Comparison of ENCODE assay signal across 20 cellular contexts in the genomic region with DNA sequence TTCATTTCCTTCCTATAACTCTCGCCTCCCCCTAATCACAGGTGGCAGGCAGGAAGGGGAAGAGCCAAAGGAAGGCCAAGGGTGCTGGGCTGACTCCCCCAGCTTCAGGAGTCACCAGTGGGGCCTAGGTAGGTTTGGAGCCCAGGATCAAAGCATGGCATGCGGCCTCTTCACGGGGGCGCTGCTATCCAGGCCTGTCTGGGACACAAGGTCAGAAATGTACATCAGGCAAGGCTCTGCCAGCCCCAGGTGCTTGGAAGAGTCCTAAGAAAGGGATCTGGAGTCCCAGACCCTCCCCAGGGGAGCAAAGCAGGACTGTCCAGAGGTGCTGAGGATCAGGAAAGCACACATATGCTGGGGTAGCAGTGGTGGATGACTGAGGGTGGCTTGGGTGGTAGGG. TPM values are rescaled to one million over a fixed set of nuclear protein-coding genes. Genes with fewer than 3 reads are reported as not detected.
DNase-seq lines count a peak whose midpoint lies in the region; ATAC-seq, FAIRE-seq and TF ChIP-seq lines count a peak whose summit lies in the region.
"Had no signal": no experiment of that assay in that cellular context is flagged by ENCODE, and none has a peak within 500 bp of the region (broad histone marks: within the 10 kb centered on the region; RNA-seq: fewer than 3 reads in every experiment).

No MANE protein-coding gene starts in this region.

- H3K4me1 ChIP-seq in H9 (ENCODE audit: insufficient read depth, low read length) (no peaks in the 10 kb centered on the region), H1 (replicated peaks in 1 of 4; ENCODE audit: control insufficient read depth in 3 of 4, insufficient read depth in 4 of 4, low read length in 3 of 4) (peaks cover 0 to 8% (median 5%) of the 10 kb centered on the region in 4 experiments; a peak in 5 of 7 replicates), PC-3 (ENCODE audit: insufficient read depth, low read length) (peaks cover 14% of the 10 kb centered on the region)
- H3K4me1 ChIP-seq: colonic mucosa had no signal

- no peak overlapping the region for H2BK5ac ChIP-seq in H9 (ENCODE audit: insufficient read length, low read length)
- H2BK5ac ChIP-seq in H1 (ENCODE audit: low read depth, low read length), result peak overlapping the region; percentile 30; the same call in 1 of the 2 replicates

- H2BK15ac ChIP-seq in H9 (ENCODE audit: low read depth, low read length), result no peak overlapping the region
- no peak overlapping the region for H2BK15ac ChIP-seq in H1 (ENCODE audit: low read length)

- H2AFZ ChIP-seq in H9 (ENCODE audit: low read length) (no peak overlapping the region), H1 (ENCODE audit: low read length) (no peak overlapping the region), PC-3 (ENCODE audit: low read length) (no peak overlapping the region)

- H3K9ac ChIP-seq in H9 (ENCODE audit: extremely low read depth, insufficient read length, low read length), result no peak overlapping the region
- no peak overlapping the region for H3K9ac ChIP-seq in H1 (replicated peaks in 1 of 4; ENCODE audit: extremely low read depth in 1 of 4, low read depth in 3 of 4, low read length in 3 of 4)
- H3K9ac ChIP-seq in PC-3 (ENCODE audit: low read length), result no peak overlapping the region

- H3K79me2 ChIP-seq in H9 (ENCODE audit: insufficient read depth, low read length) (no peaks in the 10 kb centered on the region), H1 (ENCODE audit: control insufficient read depth in 1 of 2, insufficient read depth in 2 of 2, low read length in 2 of 2) (no peaks in the 10 kb centered on the region), PC-3 (ENCODE audit: low read length) (no peaks in the 10 kb centered on the region)

- H3K27me3 ChIP-seq in H9 (ENCODE audit: insufficient read depth, low read length) (no peaks in the 10 kb centered on the region), H1 (replicated peaks in 1 of 4; ENCODE audit: control insufficient read depth in 3 of 4, extremely low read depth in 1 of 4, insufficient read depth in 3 of 4, low read length in 3 of 4) (no peaks in the 10 kb centered on the region), PC-3 (ENCODE audit: low read length) (no peaks in the 10 kb centered on the region)
- H3K27me3 ChIP-seq: colonic mucosa, transverse colon had no signal

- H3K18ac ChIP-seq in H9 (ENCODE audit: insufficient read length, low read depth, low read length) (no peak overlapping the region), H1 (ENCODE audit: extremely low read depth, low read length) (no peak overlapping the region)

- H4K5ac ChIP-seq in H9 (ENCODE audit: insufficient read length, low read depth, low read length), result no peak overlapping the region
- H4K5ac ChIP-seq in H1 (ENCODE audit: insufficient read length, low read depth, low read length), result no peak overlapping the region

- TF ChIP-seq EP300 in H1 (IDR thresholded peaks at IDR 0.05; ENCODE audit: borderline replicate concordance in 1 of 2, low read depth in 2 of 2, low read length in 2 of 2), result no peak

- peaks cover 56% of the 10 kb centered on the region for H3K4me1 Mint-ChIP-seq in activated naive CD4-positive, alpha-beta T cell treated with anti-CD3 and anti-CD28 coated beads, Interleukin-2, amount 10 ng/mL, durations not matched to agents 7 days and 5 days
- peaks cover 16 to 17% of the 10 kb centered on the region in 2 experiments for H3K4me1 Mint-ChIP-seq in H9
- H3K4me1 Mint-ChIP-seq in stimulated activated naive B cell treated with anti-CD40 and anti-IgM and Interleukin-4, amounts not matched to agents 10 μg/mL and 1 μg/mL and 100 μg/mL, for 72 hours, result peaks cover 32 to 34% of the 10 kb centered on the region in 2 donors

- no peak overlapping the region for H3K4me3 Mint-ChIP-seq in activated naive CD4-positive, alpha-beta T cell treated with anti-CD3 and anti-CD28 coated beads, Interleukin-2, amount 10 ng/mL, durations not matched to agents 7 days and 5 days
- H3K4me3 Mint-ChIP-seq in H9, result no peak overlapping the region
- H3K4me3 Mint-ChIP-seq in stimulated activated naive B cell treated with anti-CD40 and anti-IgM and Interleukin-4, amounts not matched to agents 10 μg/mL and 1 μg/mL and 100 μg/mL, for 72 hours, result no peak overlapping the region

- no peak overlapping the region for H3T11ph ChIP-seq in H9 (ENCODE audit: low read length)

- H3K4me2 ChIP-seq in H9 (ENCODE audit: insufficient read depth, insufficient read length, low read length) (no peak overlapping the region), H1 (ENCODE audit: insufficient read depth in 1 of 2, low read depth in 2 of 2, low read length in 2 of 2) (no peak overlapping the region), PC-3 (ENCODE audit: low read length) (no peak overlapping the region)

- peaks cover 13% of the 10 kb centered on the region for H3K27me3 Mint-ChIP-seq in activated naive CD4-positive, alpha-beta T cell treated with anti-CD3 and anti-CD28 coated beads, Interleukin-2, amount 10 ng/mL, durations not matched to agents 7 days and 5 days
- H3K27me3 Mint-ChIP-seq in H9 (ENCODE audit: low read depth), result no peaks in the 10 kb centered on the region
- peaks cover 0 to 7% of the 10 kb centered on the region in 2 donors for H3K27me3 Mint-ChIP-seq in stimulated activated naive B cell treated with anti-CD40 and anti-IgM and Interleukin-4, amounts not matched to agents 10 μg/mL and 1 μg/mL and 100 μg/mL, for 72 hours

- DNase-seq in activated naive CD4-positive, alpha-beta T cell treated with anti-CD3 and anti-CD28 coated beads, Interleukin-2, amount 10 ng/mL, durations not matched to agents 7 days and 5 days, result peak; percentile 18
- no peak for DNase-seq in activated naive CD4-positive, alpha-beta T cell (lab: John Stamatoyannopoulos, UW)
- DNase-seq in H9 (no peak), H1 (ENCODE audit: low read depth in 1 of 2, low spot score in 2 of 2) (no peak), cerebellar nuclear complex (lab: John Stamatoyannopoulos, UW) (no peak), PC-3 (no peak)
- DNase-seq in stimulated activated naive B cell treated with anti-CD40 and anti-IgM and Interleukin-4, amounts not matched to agents 10 μg/mL and 1 μg/mL and 100 μg/mL, for 72 hours, result no peak
- DNase-seq: colonic mucosa, foreskin melanocyte, H7, KG1, NCI-H1105, NCI-H2107, NCI-H524 treated with DMSO at 0.1 percent for 48 hours, SW 1271, transverse colon had no signal

- H3K9me3 Mint-ChIP-seq in activated naive CD4-positive, alpha-beta T cell treated with anti-CD3 and anti-CD28 coated beads, Interleukin-2, amount 10 ng/mL, durations not matched to agents 7 days and 5 days, result no peaks in the 10 kb centered on the region
- H3K9me3 Mint-ChIP-seq in H9, result no peaks in the 10 kb centered on the region
- no peaks in the 10 kb centered on the region for H3K9me3 Mint-ChIP-seq in stimulated activated naive B cell treated with anti-CD40 and anti-IgM and Interleukin-4, amounts not matched to agents 10 μg/mL and 1 μg/mL and 100 μg/mL, for 72 hours

- H3K23ac ChIP-seq in H9 (ENCODE audit: insufficient read length, low read depth, low read length) (no peak overlapping the region), H1 (ENCODE audit: insufficient read length) (no peak overlapping the region)

- TF ChIP-seq CTCF in H9 (conservative IDR thresholded peaks at IDR 0.05) (no peak), H1 (IDR thresholded peaks at IDR 0.05; ENCODE audit: control extremely low read depth in 1 of 3, insufficient read depth in 1 of 3, low read depth in 1 of 3, low read length in 3 of 3) (no peak), PC-3 (conservative IDR thresholded peaks at IDR 0.05; ENCODE audit: low read depth, low read length) (no peak)

- FAIRE-seq in H1 (lab: Jason Lieb, UNC), result no peak

- no peak overlapping the region for H2AK5ac ChIP-seq in H9 (ENCODE audit: insufficient read length, low read length)
- H2AK5ac ChIP-seq in H1 (ENCODE audit: low read depth, low read length), result no peak overlapping the region

- H3K4ac ChIP-seq in H9 (ENCODE audit: low read depth, low read length) (no peak overlapping the region), H1 (replicated peaks; ENCODE audit: insufficient read length, low read depth, low read length) (no peak overlapping the region)

- H3K9me2 ChIP-seq in PC-3 (replicated peaks; ENCODE audit: low read length), result no peaks in the 10 kb centered on the region

- ATAC-seq in stimulated activated naive B cell treated with anti-CD40 and anti-IgM and Interleukin-4, amounts not matched to agents 10 μg/mL and 1 μg/mL and 100 μg/mL, for 72 hours (replicated peaks), result no peak
- ATAC-seq in HG03196 (IDR thresholded peaks at IDR 0.05; ENCODE audit: unreplicated experiment), result no peak
- ATAC-seq in PC-3, result no peak
- ATAC-seq: Right ventricle myocardium inferior had no signal

- H3K36me3 Mint-ChIP-seq in activated naive CD4-positive, alpha-beta T cell treated with anti-CD3 and anti-CD28 coated beads, Interleukin-2, amount 10 ng/mL, durations not matched to agents 7 days and 5 days, result peaks cover 30% of the 10 kb centered on the region
- peaks cover 17 to 34% (median 22%) of the 10 kb centered on the region in 3 experiments for H3K36me3 Mint-ChIP-seq in H9 (ENCODE audit: insufficient read depth in 1 of 3, low read depth in 3 of 3)
- peaks cover 10 to 37% of the 10 kb centered on the region in 2 donors for H3K36me3 Mint-ChIP-seq in stimulated activated naive B cell treated with anti-CD40 and anti-IgM and Interleukin-4, amounts not matched to agents 10 μg/mL and 1 μg/mL and 100 μg/mL, for 72 hours

- TF ChIP-seq RAD21 in H1 (IDR thresholded peaks at IDR 0.05 in 1 of 2, conservative IDR thresholded peaks at IDR 0.05 in 1 of 2; ENCODE audit: low read depth in 2 of 2, low read length in 2 of 2), result no peak

- TF ChIP-seq POLR2A in H1 (IDR thresholded peaks at IDR 0.05; ENCODE audit: control extremely low read depth in 1 of 2, low read depth in 2 of 2, low read length in 2 of 2), result no peak

- H4K8ac ChIP-seq in H9 (replicated peaks; ENCODE audit: insufficient read length, low read depth, low read length) (no peak overlapping the region), H1 (ENCODE audit: extremely low read depth, insufficient read depth, low read length) (no peak overlapping the region)

- no peak overlapping the region for H2BK20ac ChIP-seq in H9 (ENCODE audit: low read depth, low read length, poor library complexity, severe bottlenecking)
- H2BK20ac ChIP-seq in H1 (ENCODE audit: low read length), result no peak overlapping the region

- H4K20me1 ChIP-seq in H9 (ENCODE audit: control insufficient read depth, insufficient read depth, insufficient read length), result no peaks in the 10 kb centered on the region
- peaks cover 0 to 4% of the 10 kb centered on the region in 2 experiments for H4K20me1 ChIP-seq in H1 (replicated peaks in 1 of 2; ENCODE audit: control insufficient read depth in 1 of 2, insufficient read depth in 2 of 2, low read length in 2 of 2)
- no peaks in the 10 kb centered on the region for H4K20me1 ChIP-seq in PC-3 (ENCODE audit: low read length)

- H3K4me3 ChIP-seq in H1 (ENCODE audit: extremely low read depth in 1 of 4, insufficient read depth in 2 of 4, low read depth in 3 of 4, low read length in 4 of 4), result no peak overlapping the region
- no peak overlapping the region for H3K4me3 ChIP-seq in PC-3 (ENCODE audit: low read length)
- H3K4me3 ChIP-seq: colonic mucosa, transverse colon had no signal

- H3K23me2 ChIP-seq in H9 (ENCODE audit: insufficient read length, low read depth, low read length, poor library complexity, severe bottlenecking) (no peaks in the 10 kb centered on the region), H1 (ENCODE audit: low read depth, low read length) (no peaks in the 10 kb centered on the region)

- CTCF ChIA-PET in activated naive CD4-positive, alpha-beta T cell treated with anti-CD3 and anti-CD28 coated beads, Interleukin-2, amount 10 ng/mL, durations not matched to agents 7 days and 5 days (lab: Charles Lee), result no interaction called here
- CTCF ChIA-PET in H1 (lab: Charles Lee; ENCODE audit: partially characterized antibody), result interaction anchor here (1.4 to 3.1 kb wide), 6 partner anchors 12 to 65 kb away, joined by 3 to 12 read pairs (median 6); no protein-coding TSS in a partner anchor
- CTCF ChIA-PET in PC-3 (lab: Charles Lee), result no interaction called here

- peaks cover 8 to 25% (median 21%) of the 10 kb centered on the region in 4 experiments; a peak in 7 of 8 replicates for H3K36me3 ChIP-seq in H1 (ENCODE audit: control insufficient read depth in 2 of 4, insufficient read depth in 4 of 4, low read length in 3 of 4)
- H3K36me3 ChIP-seq in PC-3 (ENCODE audit: low read depth, low read length), result peaks cover 27% of the 10 kb centered on the region

- WGBS in H9 (ENCODE audit: extremely low coverage, insufficient read length, low lambda C conversion rate), result no CpG with 5 or more reads among the region's 4 CpGs
- WGBS in H1 (ENCODE audit: extremely low coverage in 1 of 2, insufficient coverage in 1 of 2, insufficient read length in 1 of 2, insufficient replicate concordance in 2 of 2, low coverage in 1 of 2, low lambda C conversion rate in 2 of 2, missing lambda C conversion rate in 1 of 2), 2 experiments, result 92% methylated on average over 4 of the region's 4 CpGs; no CpG with 5 or more reads in 1 of the 2 experiments

- no TSS peak for BruUV-seq in PC-3 (replicated peaks; lab: Mats Ljungman, UMichigan)

- POLR2A ChIA-PET in H1 (lab: Charles Lee; ENCODE audit: partially characterized antibody), result interaction anchor here (1.2 to 2.3 kb wide), 3 partner anchors 10 to 21 kb away, joined by 3 to 8 read pairs (median 5); partner anchors contain the start of genes MTCH1 and PI16
- POLR2A ChIA-PET in PC-3 (lab: Charles Lee; ENCODE audit: unreplicated experiment), result no interaction called here

- H3K9me3 ChIP-seq in H9 (ENCODE audit: control insufficient read depth, low read depth, low read length) (no peaks in the 10 kb centered on the region), H1 (ENCODE audit: insufficient read depth in 2 of 2, low read depth in 1 of 2, low read length in 1 of 2) (no peaks in the 10 kb centered on the region), PC-3 (ENCODE audit: low read length) (no peaks in the 10 kb centered on the region)
- H3K9me3 ChIP-seq: colonic mucosa, transverse colon had no signal

- H3K56ac ChIP-seq in H9 (ENCODE audit: insufficient read length, low read depth, low read length) (no peak overlapping the region), H1 (replicated peaks; ENCODE audit: insufficient read length, low read depth, low read length) (no peak overlapping the region)

- no peak overlapping the region for H3K14ac ChIP-seq in H9 (ENCODE audit: insufficient read depth, low read length)
- no peak overlapping the region for H3K14ac ChIP-seq in H1 (ENCODE audit: insufficient read length)

- intact Hi-C loops in PC-3 (cut with micrococcal nuclease), result no loop called here

- H3K79me1 ChIP-seq in H9 (ENCODE audit: insufficient read depth, low read depth, low read length, poor library complexity, severe bottlenecking), result no peaks in the 10 kb centered on the region
- H3K79me1 ChIP-seq in H1 (ENCODE audit: low read depth, low read length), result no peaks in the 10 kb centered on the region

- H3K27ac ChIP-seq in H9 (ENCODE audit: insufficient read length, low read depth, low read length) (no peak overlapping the region), H1 (ENCODE audit: low read depth, low read length) (no peak overlapping the region), PC-3 (ENCODE audit: low read length) (no peak overlapping the region)
- H3K27ac ChIP-seq: colonic mucosa, epithelial cell of prostate, transverse colon, VCaP had no signal

- H2BK12ac ChIP-seq in H9 (ENCODE audit: insufficient read length, low read depth, low read length) (no peak overlapping the region), H1 (ENCODE audit: low read depth, low read length) (no peak overlapping the region)

- H4K91ac ChIP-seq in H9 (ENCODE audit: insufficient read length, low read depth, low read length) (no peak overlapping the region), H1 (replicated peaks; ENCODE audit: insufficient read length, low read length) (no peak overlapping the region)

- H3K27ac Mint-ChIP-seq in activated naive CD4-positive, alpha-beta T cell treated with anti-CD3 and anti-CD28 coated beads, Interleukin-2, amount 10 ng/mL, durations not matched to agents 7 days and 5 days, result peak overlapping the region; percentile 9
- peak overlapping the region in 2 of 3 experiments; percentile 8 to 75; a peak in 4 of 7 replicates for H3K27ac Mint-ChIP-seq in H9
- H3K27ac Mint-ChIP-seq in stimulated activated naive B cell treated with anti-CD40 and anti-IgM and Interleukin-4, amounts not matched to agents 10 μg/mL and 1 μg/mL and 100 μg/mL, for 72 hours, result peak overlapping the region; percentile 51

- no peaks in the 10 kb centered on the region for H3F3A ChIP-seq in PC-3 (ENCODE audit: low read length, unreplicated experiment)

- H2BK120ac ChIP-seq in H9 (ENCODE audit: low read depth, low read length, poor library complexity, severe bottlenecking) (no peak overlapping the region), H1 (replicated peaks; ENCODE audit: low read depth, low read length) (no peak overlapping the region)

RNA-seq across cellular contexts. Expression of gene PI16, which starts 10.4 kb away (rescaled TPM):
- total RNA-seq in H9 (2021) (not detected in 2 replicates), PC-3 (2014; rRNA removed) (0.07 TPM in 1 of 2 replicates, not detected in the other)
- not detected in 2 replicates for total RNA-seq in H1 (2021; fragmentation: NEBNext Ultra II Directional; extraction: Animal tissue kit (Norgen Biotek cat#: 25700))
- 0.05 and 0.06 TPM in 2 replicates for polyA plus RNA-seq in H1 (2011; rRNA removed)
- polyA plus RNA-seq in H1 (2011; cell fraction: cytosol; rRNA removed), result 0.12 TPM
- polyA plus RNA-seq in H1 (2011; cell fraction: nucleus; rRNA removed), result 0.27 TPM
- not detected in 4 replicates for polyA plus RNA-seq in H1 (2012, experiment 1 of 2)
- polyA plus RNA-seq in H1 (2012, experiment 2 of 2), result 0.08 TPM
- polyA plus RNA-seq in H1 (2013, experiment 1 of 2), result not detected
- polyA plus RNA-seq in H1 (2013, experiment 2 of 2), result not detected
- polyA minus RNA-seq in H1 (2011; rRNA and poly(A)+ RNA removed), result not detected in 2 replicates
- polyA minus RNA-seq in H1 (2011; cell fraction: cytosol; rRNA and poly(A)+ RNA removed), result not detected
- polyA minus RNA-seq in H1 (2011; cell fraction: nucleus; rRNA and poly(A)+ RNA removed), result not detected
- total RNA-seq: H7 had no signal

RNA-seq across cellular contexts. Expression of gene MTCH1, which starts 21.1 kb away (rescaled TPM):
- total RNA-seq in H9 (2021) (200 and 205 TPM in 2 replicates), PC-3 (2014; rRNA removed) (253 and 264 TPM in 2 replicates)
- total RNA-seq in H1 (2021; fragmentation: NEBNext Ultra II Directional; extraction: Animal tissue kit (Norgen Biotek cat#: 25700)), result 205 and 214 TPM in 2 replicates
- 169 and 242 TPM in 2 replicates for polyA plus RNA-seq in H1 (2011; rRNA removed)
- 194 TPM for polyA plus RNA-seq in H1 (2011; cell fraction: cytosol; rRNA removed)
- 214 TPM for polyA plus RNA-seq in H1 (2011; cell fraction: nucleus; rRNA removed)
- polyA plus RNA-seq in H1 (2012, experiment 1 of 2), result 231 to 258 TPM (median 241 TPM) in 4 replicates
- polyA plus RNA-seq in H1 (2012, experiment 2 of 2), result 260 TPM
- 118 TPM for polyA plus RNA-seq in H1 (2013, experiment 1 of 2)
- 119 TPM for polyA plus RNA-seq in H1 (2013, experiment 2 of 2)
- polyA minus RNA-seq in H1 (2011; rRNA and poly(A)+ RNA removed), result 152 and 188 TPM in 2 replicates
- polyA minus RNA-seq in H1 (2011; cell fraction: cytosol; rRNA and poly(A)+ RNA removed), result 86.4 TPM
- polyA minus RNA-seq in H1 (2011; cell fraction: nucleus; rRNA and poly(A)+ RNA removed), result 82.3 TPM

RNA-seq across cellular contexts. Expression of gene FGD2, which starts 40.5 kb away (rescaled TPM):
- total RNA-seq in H9 (2021) (0.09 and 0.13 TPM in 2 replicates), PC-3 (2014; rRNA removed) (0.35 and 0.44 TPM in 2 replicates)
- total RNA-seq in H1 (2021; fragmentation: NEBNext Ultra II Directional; extraction: Animal tissue kit (Norgen Biotek cat#: 25700)), result 0.19 and 0.32 TPM in 2 replicates
- polyA plus RNA-seq in H1 (2011; rRNA removed), result 0.12 and 0.24 TPM in 2 replicates
- 0.18 TPM for polyA plus RNA-seq in H1 (2011; cell fraction: cytosol; rRNA removed)
- 0.76 TPM for polyA plus RNA-seq in H1 (2011; cell fraction: nucleus; rRNA removed)
- 0.10 to 0.13 TPM in 2 of 4 replicates, not detected in the others for polyA plus RNA-seq in H1 (2012, experiment 1 of 2)
- 0.09 TPM for polyA plus RNA-seq in H1 (2012, experiment 2 of 2)
- 0.24 TPM for polyA plus RNA-seq in H1 (2013, experiment 1 of 2)
- 0.22 TPM for polyA plus RNA-seq in H1 (2013, experiment 2 of 2)
- polyA minus RNA-seq in H1 (2011; rRNA and poly(A)+ RNA removed), result 0.06 and 0.56 TPM in 2 replicates
- polyA minus RNA-seq in H1 (2011; cell fraction: cytosol; rRNA and poly(A)+ RNA removed), result not detected
- 0.70 TPM for polyA minus RNA-seq in H1 (2011; cell fraction: nucleus; rRNA and poly(A)+ RNA removed)
